25 cellular contexts compared by ENCODE assay signal in the genomic region with DNA sequence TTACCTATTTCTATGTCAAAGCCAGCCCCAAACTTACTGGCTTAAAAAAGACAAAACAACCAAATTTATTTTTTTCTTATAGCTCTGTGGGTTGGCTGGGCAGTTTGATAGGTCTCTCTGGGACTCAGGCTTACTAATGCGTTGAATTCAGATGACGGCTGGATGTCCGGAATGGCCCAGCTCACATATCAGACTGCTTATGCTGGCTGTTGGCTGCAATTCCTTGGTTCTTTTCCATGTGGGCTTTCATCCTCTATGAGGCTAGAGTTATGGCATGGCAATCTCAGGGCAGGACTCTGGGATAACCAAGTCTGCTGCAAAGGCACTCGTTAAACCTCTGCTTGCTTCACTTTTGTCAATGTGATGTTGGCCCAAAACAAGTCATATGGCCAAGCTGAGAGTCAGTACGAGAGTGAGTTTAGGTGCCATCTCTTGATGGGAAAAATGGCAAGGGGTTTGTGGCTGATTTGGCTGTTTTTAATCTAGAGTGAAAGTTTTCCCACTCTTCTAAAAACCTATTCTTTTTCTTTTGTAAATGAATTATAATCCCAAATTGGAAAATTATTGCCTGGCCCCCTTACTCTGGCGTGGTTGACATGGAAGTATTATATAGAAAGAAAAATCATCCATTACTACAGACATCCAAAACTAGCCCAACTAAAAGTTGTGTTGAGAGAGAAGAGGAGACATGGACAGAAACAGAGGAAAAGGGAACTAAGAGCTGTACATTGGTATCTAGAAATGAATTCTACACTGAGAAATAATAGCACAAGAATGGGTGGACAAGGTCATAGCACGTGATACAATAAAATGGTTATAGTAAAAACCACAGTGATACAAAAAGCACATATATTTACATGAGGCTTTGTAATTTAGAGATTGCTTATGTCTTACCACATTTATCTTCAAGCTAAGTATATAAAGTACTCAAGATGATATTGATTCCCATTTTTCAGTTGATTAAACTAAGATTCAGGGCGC. TPM values are rescaled to one million over a fixed set of nuclear protein-coding genes. Genes with fewer than 3 reads are reported as not detected.
DNase-seq lines count a peak whose midpoint lies in the region; ATAC-seq and TF ChIP-seq lines count a peak whose summit lies in the region.
"Had no signal": no experiment of that assay in that cellular context is flagged by ENCODE, and none has a peak within 500 bp of the region (broad histone marks: within the 10 kb centered on the region; RNA-seq: fewer than 3 reads in every experiment).

No MANE protein-coding gene starts in this region.

- H3K36me3 ChIP-seq in Karpas-422 (ENCODE audit: insufficient read depth, low read length) (no peaks in the 10 kb centered on the region), osteoblast (ENCODE audit: insufficient read depth, low read length) (peaks cover 19% of the 10 kb centered on the region)
- H3K36me3 ChIP-seq: SJCRH30 had no signal

- H3K27ac Mint-ChIP-seq in T-helper 2 cell treated with Interferon-gamma antibody and Interleukin-4, amounts not matched to agents 5 μg/mL and 100 μg/mL, for 36 hours, result no peak overlapping the region
- H3K27ac Mint-ChIP-seq: activated CD8-positive, alpha-beta T cell treated with anti-CD3 and anti-CD28 coated beads, Interleukin-2, amount 10 ng/mL, durations not matched to agents 7 days and 5 days; stimulated activated naive CD8-positive, alpha-beta T cell treated with anti-CD3 and anti-CD28 coated beads, Interleukin-15, Interleukin-2, amounts not matched to agents 100 ng/mL and 50 ng/mL, for 24 hours; T-cell had no signal

- no peak overlapping the region for H3K9ac ChIP-seq in Karpas-422 (ENCODE audit: low read length)
- H3K9ac ChIP-seq: BLaER1 treated with 17β-estradiol and CSF1 and Interleukin-3, amounts not matched to agents 10 nM and 100 nM had no signal

- DNase-seq in Karpas-422 (no peak), fibroblast of gingiva (ENCODE audit: low read depth) (peak; percentile 65), osteoblast (ENCODE audit: insufficient read length, low spot score, missing footprints) (no peak), NCI-H2081 (lab: John Stamatoyannopoulos, UW) (no peak)
- DNase-seq in T-helper 2 cell treated with Interferon-gamma antibody and Interleukin-4, amounts not matched to agents 5 μg/mL and 100 μg/mL, for 36 hours (ENCODE audit: low spot score), result no peak
- DNase-seq: activated CD4-positive, alpha-beta T cell treated with anti-CD3 and anti-CD28 coated beads for 1 hour; activated CD8-positive, alpha-beta T cell treated with anti-CD3 and anti-CD28 coated beads, Interleukin-2, amount 10 ng/mL, durations not matched to agents 7 days and 5 days; activated gamma-delta T cell; Calu3; effector memory CD4-positive, alpha-beta T cell; EL; erythroblast; KBM-7; NCI-H1436 treated with DMSO at 0.1 percent for 48 hours; NCI-H524; SJCRH30; T-cell; tibial artery had no signal

- peaks cover 31% of the 10 kb centered on the region for H3K36me3 Mint-ChIP-seq in T-helper 2 cell treated with Interferon-gamma antibody and Interleukin-4, amounts not matched to agents 5 μg/mL and 100 μg/mL, for 36 hours (ENCODE audit: low read depth)

- no peaks in the 10 kb centered on the region for H3K79me2 ChIP-seq in Karpas-422 (ENCODE audit: low read length)
- no peaks in the 10 kb centered on the region for H3K79me2 ChIP-seq in osteoblast (ENCODE audit: insufficient read depth, low read length)

- H3K4me2 ChIP-seq in Karpas-422 (ENCODE audit: low read depth, low read length, poor library complexity, severe bottlenecking) (no peak overlapping the region), osteoblast (ENCODE audit: insufficient read depth, low read length) (peak overlapping the region; percentile 31)

- H4K20me1 ChIP-seq in Karpas-422 (ENCODE audit: insufficient read depth, low read depth, low read length), result no peaks in the 10 kb centered on the region
- H4K20me1 ChIP-seq in osteoblast (ENCODE audit: insufficient read depth, low read length), result no peaks in the 10 kb centered on the region
- H4K20me1 ChIP-seq: BLaER1 treated with 17β-estradiol and CSF1 and Interleukin-3, amounts not matched to agents 10 nM and 100 nM had no signal

- peaks cover 13% of the 10 kb centered on the region for H3K4me1 ChIP-seq in Karpas-422 (ENCODE audit: low read length)
- H3K4me1 ChIP-seq in osteoblast (ENCODE audit: insufficient read depth, low read length), result peaks cover 13% of the 10 kb centered on the region

- no peaks in the 10 kb centered on the region for H3K9me3 Mint-ChIP-seq in T-helper 2 cell treated with Interferon-gamma antibody and Interleukin-4, amounts not matched to agents 5 μg/mL and 100 μg/mL, for 36 hours
- H3K9me3 Mint-ChIP-seq: stimulated activated naive CD8-positive, alpha-beta T cell treated with anti-CD3 and anti-CD28 coated beads, Interleukin-15, Interleukin-2, amounts not matched to agents 100 ng/mL and 50 ng/mL, for 24 hours; T-cell had no signal

- H2AFZ ChIP-seq in Karpas-422 (ENCODE audit: low read length) (no peak overlapping the region), osteoblast (ENCODE audit: low read length) (peak overlapping the region; percentile 33)

- no peak overlapping the region for H3K4me3 ChIP-seq in Karpas-422 (ENCODE audit: low read length)
- H3K4me3 ChIP-seq in osteoblast (ENCODE audit: insufficient read depth, low read length), result no peak overlapping the region
- H3K4me3 ChIP-seq: BLaER1 treated with 17β-estradiol and CSF1 and Interleukin-3, amounts not matched to agents 10 nM and 100 nM; gastroesophageal sphincter; lung; SJCRH30; tibial artery had no signal

- H3K9me2 ChIP-seq in Karpas-422 (replicated peaks; ENCODE audit: insufficient read depth, low read length), result no peaks in the 10 kb centered on the region

- H3K27me3 Mint-ChIP-seq in T-helper 2 cell treated with Interferon-gamma antibody and Interleukin-4, amounts not matched to agents 5 μg/mL and 100 μg/mL, for 36 hours (ENCODE audit: low read depth), result no peaks in the 10 kb centered on the region
- H3K27me3 Mint-ChIP-seq: stimulated activated naive CD8-positive, alpha-beta T cell treated with anti-CD3 and anti-CD28 coated beads, Interleukin-15, Interleukin-2, amounts not matched to agents 100 ng/mL and 50 ng/mL, for 24 hours; T-cell had no signal

- H3K27ac ChIP-seq in Karpas-422 (ENCODE audit: low read length), result 0 out of 2 replicates have a peak overlapping the region, but pooled peaks have one; percentile 31
- peak overlapping the region; percentile 60 for H3K27ac ChIP-seq in osteoblast (ENCODE audit: low read depth, low read length)
- H3K27ac ChIP-seq: BLaER1 treated with 17β-estradiol and CSF1 and Interleukin-3, amounts not matched to agents 10 nM and 100 nM; gastroesophageal sphincter; SJCRH30; tibial artery had no signal

- H3K4me3 Mint-ChIP-seq in T-helper 2 cell treated with Interferon-gamma antibody and Interleukin-4, amounts not matched to agents 5 μg/mL and 100 μg/mL, for 36 hours, result no peak overlapping the region
- H3K4me3 Mint-ChIP-seq: activated CD8-positive, alpha-beta T cell treated with anti-CD3 and anti-CD28 coated beads, Interleukin-2, amount 10 ng/mL, durations not matched to agents 7 days and 5 days; stimulated activated naive CD8-positive, alpha-beta T cell treated with anti-CD3 and anti-CD28 coated beads, Interleukin-15, Interleukin-2, amounts not matched to agents 100 ng/mL and 50 ng/mL, for 24 hours; T-cell had no signal

- peaks cover 13% of the 10 kb centered on the region for H3K4me1 Mint-ChIP-seq in T-helper 2 cell treated with Interferon-gamma antibody and Interleukin-4, amounts not matched to agents 5 μg/mL and 100 μg/mL, for 36 hours (ENCODE audit: low read depth)

- H3K9me3 ChIP-seq in Karpas-422 (ENCODE audit: low read length), result no peaks in the 10 kb centered on the region
- no peaks in the 10 kb centered on the region for H3K9me3 ChIP-seq in osteoblast (ENCODE audit: low read depth, low read length)
- H3K9me3 ChIP-seq: BLaER1 treated with 17β-estradiol and CSF1 and Interleukin-3, amounts not matched to agents 10 nM and 100 nM; gastroesophageal sphincter; SJCRH30; tibial artery had no signal

- H3K27me3 ChIP-seq in Karpas-422 (ENCODE audit: low read length), result no peaks in the 10 kb centered on the region
- H3K27me3 ChIP-seq in osteoblast (ENCODE audit: insufficient read depth, low read length), result no peaks in the 10 kb centered on the region
- H3K27me3 ChIP-seq: BLaER1 treated with 17β-estradiol and CSF1 and Interleukin-3, amounts not matched to agents 10 nM and 100 nM; gastroesophageal sphincter; SJCRH30; tibial artery had no signal

- peak; percentile 49 for ATAC-seq in GM18502 (IDR thresholded peaks at IDR 0.05; ENCODE audit: poor library complexity, unreplicated experiment)
- ATAC-seq in GM18858 (IDR thresholded peaks at IDR 0.05; ENCODE audit: unreplicated experiment), result no peak
- no peak for ATAC-seq in HG03039 (IDR thresholded peaks at IDR 0.05; ENCODE audit: unreplicated experiment)
- ATAC-seq: activated CD8-positive, alpha-beta T cell treated with anti-CD3 and anti-CD28 coated beads, Interleukin-2, amount 10 ng/mL, durations not matched to agents 7 days and 5 days; gastroesophageal sphincter; T-cell had no signal

- TF ChIP-seq CTCF in osteoblast (IDR thresholded peaks at IDR 0.05; ENCODE audit: extremely low read depth, low read depth, low read length), result no peak

RNA-seq across cellular contexts. Expression of gene PRIMPOL, which starts 6.6 kb away (rescaled TPM):
- total RNA-seq in Karpas-422 (2014; rRNA removed; shearing (Covaris generic); ENCODE audit: low replicate concordance), result 10.4 and 35.2 TPM in 2 replicates
- total RNA-seq in osteoblast, result 15.6 and 16.6 TPM in 2 replicates

RNA-seq across cellular contexts. Expression of gene CASP3, which starts 6.9 kb away (rescaled TPM):
- 12.2 and 22.5 TPM in 2 replicates for total RNA-seq in Karpas-422 (2014; rRNA removed; shearing (Covaris generic); ENCODE audit: low replicate concordance)
- total RNA-seq in osteoblast, result 56.0 and 59.4 TPM in 2 replicates
